In genomic region chr11:64163951-64164350, GRCh38 we compare ENCODE assay signal across 20 cellular contexts. TPM values are rescaled to one million over a fixed set of nuclear protein-coding genes. Genes with fewer than 3 reads are reported as not detected.
DNase-seq lines count a peak whose midpoint lies in the region; ATAC-seq and TF ChIP-seq lines count a peak whose summit lies in the region.
"Had no signal": no experiment of that assay in that cellular context is flagged by ENCODE, and none has a peak within 500 bp of the region (broad histone marks: within the 10 kb centered on the region; RNA-seq: fewer than 3 reads in every experiment).

No MANE protein-coding gene starts in this region.

- no peaks in the 10 kb centered on the region for H3K27me3 Mint-ChIP-seq in T-helper 2 cell treated with Interferon-gamma antibody and Interleukin-4, amounts not matched to agents 5 μg/mL and 100 μg/mL, for 36 hours (ENCODE audit: low read depth)
- H3K27me3 Mint-ChIP-seq in CD4-positive, alpha-beta memory T cell: no peaks in the 10 kb centered on the region
- no peaks in the 10 kb centered on the region for H3K27me3 Mint-ChIP-seq in naive thymus-derived CD8-positive, alpha-beta T cell
- H3K27me3 Mint-ChIP-seq: effector memory CD8-positive, alpha-beta T cell had no signal

- intact Hi-C loops in CD4-positive, alpha-beta memory T cell (cut with micrococcal nuclease): no loop called here
- intact Hi-C loops in lower lobe of right lung (cut with DNase I): no loop called here

- no peaks in the 10 kb centered on the region for H3K9me3 ChIP-seq in CD4-positive, alpha-beta memory T cell (ENCODE audit: control insufficient read depth in 1 of 2, low read length in 2 of 2)
- no peaks in the 10 kb centered on the region for H3K9me3 ChIP-seq in lower lobe of right lung
- H3K9me3 ChIP-seq: esophagus squamous epithelium, vagina had no signal

- POLR2A ChIA-PET in CD4-positive, alpha-beta memory T cell (lab: Charles Lee; ENCODE audit: partially characterized antibody): interaction anchor here (0.8 kb wide), 1 partner anchor 22 kb away, joined by 6 read pairs; the partner anchor contains the start of gene STIP1
- POLR2A ChIA-PET in naive thymus-derived CD8-positive, alpha-beta T cell (lab: Charles Lee): interaction anchor here (1.7 kb wide), 1 partner anchor 22 kb away, joined by 4 read pairs; the partner anchor contains the start of gene STIP1

- TF ChIP-seq CTCF in VCaP (conservative IDR thresholded peaks at IDR 0.05) (peak; percentile 12; the same call in 1 of the 2 replicates), lower lobe of right lung (IDR thresholded peaks at IDR 0.05) (no peak)

- H3K4me3 Mint-ChIP-seq in T-helper 2 cell treated with Interferon-gamma antibody and Interleukin-4, amounts not matched to agents 5 μg/mL and 100 μg/mL, for 36 hours: peak overlapping the region; percentile 32
- peak overlapping the region in 6 of 8 donors; percentile 5 to 66 (median 27) for H3K4me3 Mint-ChIP-seq in CD4-positive, alpha-beta memory T cell
- H3K4me3 Mint-ChIP-seq in naive thymus-derived CD8-positive, alpha-beta T cell: peak overlapping the region in 6 of 10 donors; percentile 42 to 70 (median 52)

- peaks cover 4% of the 10 kb centered on the region for H3K4me1 Mint-ChIP-seq in T-helper 2 cell treated with Interferon-gamma antibody and Interleukin-4, amounts not matched to agents 5 μg/mL and 100 μg/mL, for 36 hours (ENCODE audit: low read depth)
- peaks cover 4 to 15% (median 6%) of the 10 kb centered on the region in 4 donors for H3K4me1 Mint-ChIP-seq in CD4-positive, alpha-beta memory T cell
- H3K4me1 Mint-ChIP-seq in naive thymus-derived CD8-positive, alpha-beta T cell: peaks cover 6 to 23% (median 16%) of the 10 kb centered on the region in 4 donors

- peaks cover 11% of the 10 kb centered on the region for H3K4me1 ChIP-seq in CD4-positive, alpha-beta memory T cell (ENCODE audit: insufficient read depth, low read length)
- H3K4me1 ChIP-seq in lower lobe of right lung: peaks cover 23% of the 10 kb centered on the region

- H3K27ac Mint-ChIP-seq in T-helper 2 cell treated with Interferon-gamma antibody and Interleukin-4, amounts not matched to agents 5 μg/mL and 100 μg/mL, for 36 hours: no peak overlapping the region
- no peak overlapping the region for H3K27ac Mint-ChIP-seq in CD4-positive, alpha-beta memory T cell
- H3K27ac Mint-ChIP-seq in naive thymus-derived CD8-positive, alpha-beta T cell: peak overlapping the region in 1 of 10 donors; percentile 11

- DNase-seq in T-helper 2 cell treated with Interferon-gamma antibody and Interleukin-4, amounts not matched to agents 5 μg/mL and 100 μg/mL, for 36 hours (ENCODE audit: low spot score): no peak
- DNase-seq in T-helper 2 cell: no peak
- no peak for DNase-seq in CD4-positive, alpha-beta memory T cell
- DNase-seq in naive thymus-derived CD8-positive, alpha-beta T cell: no peak
- no peak for DNase-seq in HCEC 1CT
- DNase-seq in glomerular visceral epithelial cell (ENCODE audit: extremely low spot score): no peak
- no peak for DNase-seq in lower lobe of right lung
- DNase-seq: 8988T; activated CD4-positive, alpha-beta T cell treated with anti-CD3 and anti-CD28 coated beads, Interleukin-2, amount 50 U/mL, for 4 hours; activated T-cell treated with anti-CD3 and anti-CD28 coated beads for 4 hours; effector memory CD8-positive, alpha-beta T cell; esophagus squamous epithelium; left cardiac atrium; NCI-H1417 treated with DMSO at 0.1 percent for 48 hours; NCI-H2171; SIG-M5; T-helper 1 cell had no signal

- no peaks in the 10 kb centered on the region for H3K9me3 Mint-ChIP-seq in T-helper 2 cell treated with Interferon-gamma antibody and Interleukin-4, amounts not matched to agents 5 μg/mL and 100 μg/mL, for 36 hours
- no peaks in the 10 kb centered on the region for H3K9me3 Mint-ChIP-seq in CD4-positive, alpha-beta memory T cell
- no peaks in the 10 kb centered on the region for H3K9me3 Mint-ChIP-seq in naive thymus-derived CD8-positive, alpha-beta T cell
- H3K9me3 Mint-ChIP-seq: activated naive CD4-positive, alpha-beta T cell treated with anti-CD3 and anti-CD28 coated beads, Interleukin-2, amount 50 U/mL, for 72 hours; effector memory CD8-positive, alpha-beta T cell had no signal

- no peaks in the 10 kb centered on the region for H3K27me3 ChIP-seq in CD4-positive, alpha-beta memory T cell (ENCODE audit: insufficient read depth, low read length)
- no peaks in the 10 kb centered on the region for H3K27me3 ChIP-seq in lower lobe of right lung (ENCODE audit: low read depth)
- H3K27me3 ChIP-seq: esophagus squamous epithelium, vagina had no signal

- H3K27ac ChIP-seq in CD4-positive, alpha-beta memory T cell (ENCODE audit: low read depth, low read length): no peak overlapping the region
- H3K27ac ChIP-seq in VCaP (peak overlapping the region; percentile 100), lower lobe of right lung (no peak overlapping the region)

- no peaks in the 10 kb centered on the region for H3K36me3 Mint-ChIP-seq in T-helper 2 cell treated with Interferon-gamma antibody and Interleukin-4, amounts not matched to agents 5 μg/mL and 100 μg/mL, for 36 hours (ENCODE audit: low read depth)
- no peaks in the 10 kb centered on the region for H3K36me3 Mint-ChIP-seq in CD4-positive, alpha-beta memory T cell
- H3K36me3 Mint-ChIP-seq in naive thymus-derived CD8-positive, alpha-beta T cell: no peaks in the 10 kb centered on the region
- H3K36me3 Mint-ChIP-seq: activated naive CD4-positive, alpha-beta T cell treated with anti-CD3 and anti-CD28 coated beads, Interleukin-2, amount 50 U/mL, for 72 hours had no signal

- no peaks in the 10 kb centered on the region for H3K36me3 ChIP-seq in CD4-positive, alpha-beta memory T cell (ENCODE audit: insufficient read depth, low read length)
- no peaks in the 10 kb centered on the region for H3K36me3 ChIP-seq in lower lobe of right lung
- H3K36me3 ChIP-seq: vagina had no signal

- H3K4me3 ChIP-seq in CD4-positive, alpha-beta memory T cell (ENCODE audit: low read length in 2 of 2): no peak overlapping the region
- H3K4me3 ChIP-seq in lower lobe of right lung: no peak overlapping the region

- CTCF ChIA-PET in CD4-positive, alpha-beta memory T cell (lab: Charles Lee; ENCODE audit: partially characterized antibody): interaction anchor here (0.7 to 2.8 kb wide), 2 partner anchors 12 to 328 kb away, joined by 3 to 16 read pairs; no protein-coding TSS in a partner anchor

- ATAC-seq in naive thymus-derived CD8-positive, alpha-beta T cell: no peak
- no peak for ATAC-seq in lower lobe of right lung
- ATAC-seq: activated naive CD4-positive, alpha-beta T cell treated with anti-CD3 and anti-CD28 coated beads, Interleukin-2, amount 50 U/mL, for 72 hours; effector memory CD8-positive, alpha-beta T cell had no signal

RNA-seq across cellular contexts. Expression of gene MACROD1, which starts 2.0 kb away (rescaled TPM):
- 1 to 10 TPM; 8.1 to 8.7 TPM for total RNA-seq in CD4-positive, alpha-beta memory T cell
- 1 to 10 TPM; 5.0 to 6.5 TPM for polyA plus RNA-seq in CD4-positive, alpha-beta memory T cell
- total RNA-seq in naive thymus-derived CD8-positive, alpha-beta T cell: 10 to 100 TPM; 10.8 to 14.4 TPM
- polyA plus RNA-seq in naive thymus-derived CD8-positive, alpha-beta T cell: 10 to 100 TPM in 2 of 3 donors, 1 to 10 TPM in 1; 7.3 to 14.4 (median 10.7) TPM
- 15.0 TPM for total RNA-seq in lower lobe of right lung

RNA-seq across cellular contexts. Expression of gene STIP1, which starts 22.0 kb away (rescaled TPM):
- 100 to 1,000 TPM in 1 of 2 experiments, 10 to 100 TPM in 1; 97.4 to 106 TPM for total RNA-seq in CD4-positive, alpha-beta memory T cell
- polyA plus RNA-seq in CD4-positive, alpha-beta memory T cell: 10 to 100 TPM; 37.1 to 98.8 TPM
- total RNA-seq in naive thymus-derived CD8-positive, alpha-beta T cell: 100 to 1,000 TPM; 110 to 114 TPM
- 100 to 1,000 TPM in 1 of 3 donors, 10 to 100 TPM in 2; 59.4 to 132 (median 66.2) TPM for polyA plus RNA-seq in naive thymus-derived CD8-positive, alpha-beta T cell
- 125 TPM for total RNA-seq in lower lobe of right lung

RNA-seq across cellular contexts. Expression of gene FERMT3, which starts 42.6 kb away (rescaled TPM):
- total RNA-seq in CD4-positive, alpha-beta memory T cell: 100 to 1,000 TPM; 149 to 152 TPM
- polyA plus RNA-seq in CD4-positive, alpha-beta memory T cell: 100 to 1,000 TPM; 198 to 202 TPM
- total RNA-seq in naive thymus-derived CD8-positive, alpha-beta T cell: 100 to 1,000 TPM; 104 to 108 TPM
- polyA plus RNA-seq in naive thymus-derived CD8-positive, alpha-beta T cell: 100 to 1,000 TPM; 125 to 149 (median 129) TPM
- total RNA-seq in lower lobe of right lung: 92.0 TPM
